In genomic region chr1:244272471-244273261, GRCh38 we compare ENCODE assay signal across 8 cellular contexts.
DNase-seq lines count a peak whose midpoint lies in the region; ATAC-seq and TF ChIP-seq lines count a peak whose summit lies in the region.

No MANE protein-coding gene starts in this region.

- peaks cover 2% of the 10 kb centered on the region for H3K36me3 Mint-ChIP-seq in activated CD4-positive, alpha-beta T cell treated with anti-CD3 and anti-CD28 coated beads, Interleukin-2, amount 10 ng/mL, durations not matched to agents 7 days and 5 days (ENCODE audit: low read depth)

- DNase-seq in AG10803 (ENCODE audit: low read depth) (peak; percentile 85), NCI-H526 treated with DMSO at 0.1 percent for 48 hours (lab: John Stamatoyannopoulos, UW) (peak; percentile 48), coronary artery (ENCODE audit: low spot score) (no peak), right lobe of liver (peak; percentile 57 to 75 (median 72))
- peak; percentile 78 for DNase-seq in activated CD4-positive, alpha-beta T cell treated with anti-CD3 and anti-CD28 coated beads, Interleukin-2, amount 10 ng/mL, durations not matched to agents 7 days and 5 days
- peak; percentile 27 to 54 (median 42) for DNase-seq in stimulated activated CD4-positive, alpha-beta T cell treated with anti-CD3 and anti-CD28 coated beads, TNF-alpha, amount 100 ng/mL, for 1 hour (ENCODE audit: low read depth in 3 of 3, low spot score in 1 of 3)

- no peak for TF ChIP-seq POLR2A in right lobe of liver (IDR thresholded peaks at IDR 0.05)

- TF ChIP-seq CTCF in AG10803 (conservative IDR thresholded peaks at IDR 0.05; ENCODE audit: low read length) (peak; percentile 100), coronary artery (IDR thresholded peaks at IDR 0.05) (peak; percentile 79), right lobe of liver (IDR thresholded peaks at IDR 0.05) (peak; percentile 93 to 98 (median 95))

- POLR2A ChIA-PET in activated CD4-positive, alpha-beta T cell treated with anti-CD3 and anti-CD28 coated beads, Interleukin-2, amount 10 ng/mL, durations not matched to agents 7 days and 5 days (lab: Charles Lee) = no interaction called here

- H3K4me3 ChIP-seq in AG10803 (ENCODE audit: low read length) (no peak overlapping the region), coronary artery (no peak overlapping the region), right lobe of liver (no peak overlapping the region)

- H3K27ac ChIP-seq in coronary artery (peak overlapping the region; percentile 32 to 68), right lobe of liver (peak overlapping the region; percentile 54 to 56 (median 55))

- CTCF ChIA-PET in activated CD4-positive, alpha-beta T cell treated with anti-CD3 and anti-CD28 coated beads, Interleukin-2, amount 10 ng/mL, durations not matched to agents 7 days and 5 days (lab: Charles Lee) = interaction anchor here (0.8 to 1.5 kb wide), 2 partner anchors 29 to 929 kb away, joined by 3 to 5 read pairs; no protein-coding TSS in a partner anchor

- H3K27ac Mint-ChIP-seq in activated CD4-positive, alpha-beta T cell treated with anti-CD3 and anti-CD28 coated beads, Interleukin-2, amount 10 ng/mL, durations not matched to agents 7 days and 5 days = peak overlapping the region; percentile 20

- intact Hi-C loops in right lobe of liver (cut with DNase I) = loop anchor here in 1 of 2 donors (10.0 kb wide), 1 partner anchor 938 kb away; no protein-coding TSS in a partner anchor

- H3K27me3 Mint-ChIP-seq in activated CD4-positive, alpha-beta T cell treated with anti-CD3 and anti-CD28 coated beads, Interleukin-2, amount 10 ng/mL, durations not matched to agents 7 days and 5 days = no peaks in the 10 kb centered on the region

- H3K9me3 Mint-ChIP-seq in activated CD4-positive, alpha-beta T cell treated with anti-CD3 and anti-CD28 coated beads, Interleukin-2, amount 10 ng/mL, durations not matched to agents 7 days and 5 days = peaks cover 5% of the 10 kb centered on the region

- WGBS in right lobe of liver (ENCODE audit: insufficient coverage, low coverage, low lambda C conversion rate, missing lambda C conversion rate) = 8% methylated on average over 4 of the region's 9 CpGs

- H3K9me3 ChIP-seq in right lobe of liver = no peaks in the 10 kb centered on the region

- H3K27me3 ChIP-seq in right lobe of liver = no peaks in the 10 kb centered on the region

- H3K4me1 ChIP-seq in right lobe of liver = peaks cover 0 to 26% (median 11%) of the 10 kb centered on the region in 4 donors

- peaks cover 14% of the 10 kb centered on the region for H3K4me1 Mint-ChIP-seq in activated CD4-positive, alpha-beta T cell treated with anti-CD3 and anti-CD28 coated beads, Interleukin-2, amount 10 ng/mL, durations not matched to agents 7 days and 5 days

- no peak overlapping the region for H3K4me3 Mint-ChIP-seq in activated CD4-positive, alpha-beta T cell treated with anti-CD3 and anti-CD28 coated beads, Interleukin-2, amount 10 ng/mL, durations not matched to agents 7 days and 5 days

- H3K36me3 ChIP-seq in right lobe of liver = no peaks in the 10 kb centered on the region

- peak; percentile 74 for ATAC-seq in GM19023 (IDR thresholded peaks at IDR 0.05; ENCODE audit: unreplicated experiment)
- peak; percentile 83 for ATAC-seq in HG03520 (IDR thresholded peaks at IDR 0.05; ENCODE audit: unreplicated experiment)
- peak; percentile 89 to 91 (median 90) for ATAC-seq in right lobe of liver
